In the genomic region with DNA sequence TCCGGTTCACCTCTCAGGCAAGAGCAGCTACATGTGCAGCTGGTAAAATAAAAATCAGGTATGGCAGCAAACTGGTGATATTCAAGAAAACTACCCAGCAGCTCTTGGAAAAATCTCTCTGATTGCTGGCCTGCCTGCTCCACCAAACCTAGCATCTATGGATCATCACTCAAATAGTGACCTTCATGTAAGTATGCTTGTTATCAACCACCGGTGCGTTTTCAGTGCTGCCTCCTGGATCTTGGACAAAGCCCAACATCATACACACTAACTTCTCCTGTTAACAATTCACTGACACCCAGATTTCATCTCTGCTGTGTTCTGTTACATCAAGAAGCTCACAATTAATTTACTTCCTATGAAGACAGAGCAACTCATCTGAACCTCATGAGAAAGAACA, we compare ENCODE assay signal across 17 cellular contexts. TPM values are rescaled to one million over a fixed set of nuclear protein-coding genes. Genes with fewer than 3 reads are reported as not detected.
A peak's percentile ranks its signal among the peaks of the same experiment; 100 is the strongest.
DNase-seq lines count a peak whose midpoint lies in the region; ATAC-seq, FAIRE-seq and TF ChIP-seq lines count a peak whose summit lies in the region.
"Had no signal": no experiment of that assay in that cellular context is flagged by ENCODE, and none has a peak within 500 bp of the region (broad histone marks: within the 10 kb centered on the region; RNA-seq: fewer than 3 reads in every experiment).

No MANE protein-coding gene starts in this region.

- H3K36me3 ChIP-seq in left ventricle myocardium inferior (no peaks in the 10 kb centered on the region), Loucy (ENCODE audit: insufficient read depth, low read length) (peaks cover 92% of the 10 kb centered on the region), K562 (ENCODE audit: control insufficient read depth, insufficient read depth, low read length) (peaks cover 63% of the 10 kb centered on the region)
- H3K36me3 ChIP-seq: HAP-1, neutrophil had no signal

- POLR2A ChIA-PET in K562 (lab: Yijun Ruan, JAX), result no interaction called here

- in situ Hi-C loops in K562 (cut with MboI), result no loop called here

- peak overlapping the region; percentile 61 for H3K27ac ChIP-seq in left ventricle myocardium inferior (replicated peaks)
- H3K27ac ChIP-seq in K562 (ENCODE audit: extremely low read depth, low read depth, low read length), result no peak overlapping the region; the same call in 2 of the 3 replicates
- H3K27ac ChIP-seq: HL-60, neutrophil, SJSA1 had no signal

- H4K20me1 ChIP-seq in Loucy (ENCODE audit: insufficient read depth, low read length, poor library complexity, severe bottlenecking), result peaks cover 96% of the 10 kb centered on the region
- H4K20me1 ChIP-seq in K562 (replicated peaks; ENCODE audit: control insufficient read depth, insufficient read depth, low read length), result peaks cover 9% of the 10 kb centered on the region; the same call in 1 of the 2 replicates

- H3K9me2 ChIP-seq in Loucy (replicated peaks; ENCODE audit: low read depth, low read length), result no peaks in the 10 kb centered on the region

- H3K27me3 Mint-ChIP-seq in CD14-positive monocyte (ENCODE audit: low read depth in 3 of 3), result no peaks in the 10 kb centered on the region
- H3K27me3 Mint-ChIP-seq: activated B cell treated with CpG ODN at 0.5 μM for 24 hours had no signal

- H3K27me3 ChIP-seq in left ventricle myocardium inferior (ENCODE audit: low read depth) (no peaks in the 10 kb centered on the region), Loucy (ENCODE audit: insufficient read depth, low read length, poor library complexity, severe bottlenecking) (peaks cover 28% of the 10 kb centered on the region), K562 (ENCODE audit: control insufficient read depth in 2 of 2, insufficient read depth in 2 of 2, low read length in 2 of 2) (no peaks in the 10 kb centered on the region)
- H3K27me3 ChIP-seq: neutrophil, SJSA1 had no signal

- no TSS peak for BruUV-seq in K562 (replicated peaks; lab: Mats Ljungman, UMichigan)

- no peak for TF ChIP-seq POLR2A in K562 (conservative IDR thresholded peaks at IDR 0.05)

- no peaks in the 10 kb centered on the region for H3K9me3 Mint-ChIP-seq in stimulated activated effector memory CD8-positive, alpha-beta T cell treated with anti-CD3 and anti-CD28 coated beads, Interleukin-12 subunit alpha, Interleukin-12 subunit beta, amount 100 ng/mL, for 72 hours
- H3K9me3 Mint-ChIP-seq in CD14-positive monocyte, result peaks cover 0 to 1% (median 0%) of the 10 kb centered on the region in 7 donors
- H3K9me3 Mint-ChIP-seq: activated B cell treated with CpG ODN at 0.5 μM for 24 hours had no signal

- WGBS in K562 (ENCODE audit: insufficient coverage, low coverage, missing lambda C conversion rate), result 40% methylated on average over 3 of the region's 3 CpGs

- no peak overlapping the region for H2AFZ ChIP-seq in Loucy (ENCODE audit: low read length)
- no peak overlapping the region for H2AFZ ChIP-seq in K562 (ENCODE audit: low read depth, low read length)

- H3F3A ChIP-seq in Loucy (ENCODE audit: low read depth), result no peaks in the 10 kb centered on the region

- ATAC-seq in K562, result peak; percentile 57
- no peak for ATAC-seq in stimulated activated effector memory CD8-positive, alpha-beta T cell treated with anti-CD3 and anti-CD28 coated beads, Interleukin-12 subunit alpha, Interleukin-12 subunit beta, amount 100 ng/mL, for 72 hours

- H3K4me1 ChIP-seq in left ventricle myocardium inferior (peaks cover 98% of the 10 kb centered on the region), Loucy (ENCODE audit: insufficient read depth, low read length, poor library complexity, severe bottlenecking) (peaks cover 70% of the 10 kb centered on the region), K562 (replicated peaks in 1 of 2; ENCODE audit: control insufficient read depth in 2 of 2, insufficient read depth in 2 of 2, low read length in 2 of 2) (peaks cover 0 to 4% of the 10 kb centered on the region in 2 experiments; a peak in 1 of 5 replicates)

- DNase-seq in left ventricle myocardium inferior (no peak), cardiac septum (ENCODE audit: low spot score) (no peak), K562 (ENCODE audit: extremely low read depth in 1 of 4, low spot score in 3 of 4) (peak in 1 of 4 experiments; percentile 34), SHP77 (lab: John Stamatoyannopoulos, UW) (no peak), CD14-positive monocyte (ENCODE audit: low spot score) (no peak)
- no peak for DNase-seq in stimulated activated effector memory CD8-positive, alpha-beta T cell treated with anti-CD3 and anti-CD28 coated beads, Interleukin-12 subunit alpha, Interleukin-12 subunit beta, amount 100 ng/mL, for 72 hours (ENCODE audit: low spot score in 2 of 2)
- no peak for DNase-seq in activated CD4-positive, CD25-positive, alpha-beta regulatory T cell (lab: John Stamatoyannopoulos, UW)
- DNase-seq: activated B cell treated with CpG ODN at 0.5 μM for 24 hours, hippocampal formation, MM.1S, NCI-H2081 treated with DMSO at 0.1 percent for 48 hours had no signal

- TF ChIP-seq EP300 in K562 (IDR thresholded peaks at IDR 0.05; ENCODE audit: low read length), result no peak

- CTCF ChIA-PET in K562 (lab: Yijun Ruan, JAX; ENCODE audit: low intra/inter-chr PET ratio), result no interaction called here

- H3K4me2 ChIP-seq in Loucy (ENCODE audit: low read depth, low read length, poor library complexity, severe bottlenecking), result peak overlapping the region; percentile 90
- no peak overlapping the region for H3K4me2 ChIP-seq in K562 (ENCODE audit: insufficient read depth, low read length)

- H3K9me1 ChIP-seq in K562 (ENCODE audit: control insufficient read depth, insufficient read depth, low read length), result no peaks in the 10 kb centered on the region

- H3K36me3 Mint-ChIP-seq in stimulated activated effector memory CD8-positive, alpha-beta T cell treated with anti-CD3 and anti-CD28 coated beads, Interleukin-12 subunit alpha, Interleukin-12 subunit beta, amount 100 ng/mL, for 72 hours, result peaks cover 100% of the 10 kb centered on the region
- no peaks in the 10 kb centered on the region for H3K36me3 Mint-ChIP-seq in CD14-positive monocyte

- TF ChIP-seq CTCF in left ventricle myocardium inferior (IDR thresholded peaks at IDR 0.05; ENCODE audit: borderline replicate concordance) (no peak), Loucy (conservative IDR thresholded peaks at IDR 0.05; ENCODE audit: low read length) (no peak), K562 (IDR thresholded peaks at IDR 0.05 in 2 of 3, conservative IDR thresholded peaks at IDR 0.05 in 1 of 3; ENCODE audit: insufficient read depth in 2 of 3, low read depth in 1 of 3, low read length in 3 of 3) (no peak), CD14-positive monocyte (IDR thresholded peaks at IDR 0.05) (no peak)

- H3K4me3 Mint-ChIP-seq in stimulated activated effector memory CD8-positive, alpha-beta T cell treated with anti-CD3 and anti-CD28 coated beads, Interleukin-12 subunit alpha, Interleukin-12 subunit beta, amount 100 ng/mL, for 72 hours, result peak overlapping the region; percentile 49
- H3K4me3 Mint-ChIP-seq in CD14-positive monocyte, result no peak overlapping the region
- H3K4me3 Mint-ChIP-seq: activated B cell treated with CpG ODN at 0.5 μM for 24 hours had no signal

- peak; percentile 55 for FAIRE-seq in K562 (lab: Jason Lieb, UNC)

- no peaks in the 10 kb centered on the region for H3K9me3 ChIP-seq in left ventricle myocardium inferior (replicated peaks)
- no peaks in the 10 kb centered on the region for H3K9me3 ChIP-seq in Loucy (ENCODE audit: insufficient read depth, low read depth, low read length)
- peaks cover under 1% of the 10 kb centered on the region; the same call in 1 of the 2 replicates for H3K9me3 ChIP-seq in K562 (replicated peaks; ENCODE audit: control insufficient read depth, insufficient read depth, low read depth, low read length)
- H3K9me3 ChIP-seq: HAP-1, neutrophil, SJSA1 had no signal

- H3K79me2 ChIP-seq in Loucy (ENCODE audit: insufficient read depth, low read length), result peaks cover 100% of the 10 kb centered on the region
- peaks cover 100% of the 10 kb centered on the region for H3K79me2 ChIP-seq in K562 (ENCODE audit: control insufficient read depth, insufficient read depth, low read length)

- H3K27ac Mint-ChIP-seq in stimulated activated effector memory CD8-positive, alpha-beta T cell treated with anti-CD3 and anti-CD28 coated beads, Interleukin-12 subunit alpha, Interleukin-12 subunit beta, amount 100 ng/mL, for 72 hours, result no peak overlapping the region
- H3K27ac Mint-ChIP-seq in CD14-positive monocyte, result peak overlapping the region in 3 of 7 donors; percentile 17 to 40 (median 17)
- H3K27ac Mint-ChIP-seq: activated B cell treated with CpG ODN at 0.5 μM for 24 hours had no signal

- peaks cover 84% of the 10 kb centered on the region for H3K4me1 Mint-ChIP-seq in stimulated activated effector memory CD8-positive, alpha-beta T cell treated with anti-CD3 and anti-CD28 coated beads, Interleukin-12 subunit alpha, Interleukin-12 subunit beta, amount 100 ng/mL, for 72 hours
- peaks cover 35% of the 10 kb centered on the region for H3K4me1 Mint-ChIP-seq in CD14-positive monocyte

- H3K9ac ChIP-seq in Loucy (ENCODE audit: low read depth, low read length, poor library complexity, severe bottlenecking) (peak overlapping the region; percentile 98), K562 (ENCODE audit: insufficient read depth in 1 of 2, low read depth in 2 of 2, low read length in 2 of 2) (no peak overlapping the region)

- intact Hi-C loops in left ventricle myocardium inferior (cut with micrococcal nuclease), result no loop called here
- intact Hi-C loops in cardiac septum (cut with DNase I), result no loop called here
- intact Hi-C loops in K562 (cut with micrococcal nuclease), result no loop called here
- intact Hi-C loops in CD14-positive monocyte (cut with micrococcal nuclease), result no loop called here

- no peak for TF ChIP-seq RAD21 in K562 (CRISPR knock-in tag; conservative IDR thresholded peaks at IDR 0.05 in 1 of 2, IDR thresholded peaks at IDR 0.05 in 1 of 2)

- H3K4me3 ChIP-seq in left ventricle myocardium inferior (peak overlapping the region; percentile 6), Loucy (ENCODE audit: low read length, poor library complexity, severe bottlenecking) (peak overlapping the region; percentile 87), K562 (no peak overlapping the region)
- H3K4me3 ChIP-seq: HAP-1, lung, SJSA1 had no signal

RNA-seq across cellular contexts. Expression of gene CDK6, which starts 8.9 kb away (rescaled TPM):
- total RNA-seq in left ventricle myocardium inferior, result 16.5 TPM
- 12.4 TPM for total RNA-seq in cardiac septum
- total RNA-seq in K562 (2011; cell fraction: chromatin; rRNA removed; ENCODE audit: low replicate concordance), result 85.3 and 114 TPM in 2 replicates
- total RNA-seq in K562 (2011; cell fraction: nucleolus; rRNA removed), result 56.5 and 61.6 TPM in 2 replicates
- total RNA-seq in K562 (2011; cell fraction: nucleoplasm; rRNA removed), result 58.1 and 77.3 TPM in 2 replicates
- 90.8 and 91.6 TPM in 2 replicates for total RNA-seq in K562 (2014; rRNA removed)
- 77.8 and 81.9 TPM in 2 replicates for total RNA-seq in K562 (2014; rRNA removed; fragmentation: Illumina TruSeq; extraction: Trizol)
- total RNA-seq in K562 (2015; rRNA removed; fragmentation: Illumina TruSeq; extraction: Trizol), result 62.2 and 63.9 TPM in 2 replicates
- total RNA-seq in K562 (2021), result 97.9 and 109 TPM in 2 replicates
- 37.2 and 39.0 TPM in 2 replicates for polyA plus RNA-seq in K562 (2011; rRNA removed)
- 26.0 and 31.7 TPM in 2 replicates for polyA plus RNA-seq in K562 (2011; cell fraction: cytosol; rRNA removed)
- polyA plus RNA-seq in K562 (2011; cell fraction: nucleus; rRNA removed), result 39.8 and 46.6 TPM in 2 replicates
- polyA plus RNA-seq in K562 (2012), result 14.5 and 19.6 TPM in 2 replicates
- 37.1 and 44.4 TPM in 2 replicates for polyA plus RNA-seq in K562 (2014; fragmentation: Illumina TruSeq; extraction: Trizol)
- polyA plus RNA-seq in K562 (2014; fragmentation: Nextera tagmentation; extraction: Ambion mirVana), result 10 to 100 TPM in 1 of 2 experiments, 1 to 10 TPM in 1; 7.6 to 15.0 TPM
- polyA plus RNA-seq in K562 (2014; rRNA removed), result 24.5 and 27.3 TPM in 2 replicates
- 108 and 112 TPM in 2 replicates for polyA minus RNA-seq in K562 (2011; rRNA and poly(A)+ RNA removed)
- 119 and 123 TPM in 2 replicates for polyA minus RNA-seq in K562 (2011; cell fraction: cytosol; rRNA and poly(A)+ RNA removed)
- 84.6 and 94.7 TPM in 2 replicates for polyA minus RNA-seq in K562 (2011; cell fraction: nucleus; rRNA and poly(A)+ RNA removed)
- 1 to 10 TPM; 3.4 to 4.3 TPM for polyA plus RNA-seq in CD14-positive monocyte
